22 cellular contexts compared by ENCODE assay signal in the genomic region with DNA sequence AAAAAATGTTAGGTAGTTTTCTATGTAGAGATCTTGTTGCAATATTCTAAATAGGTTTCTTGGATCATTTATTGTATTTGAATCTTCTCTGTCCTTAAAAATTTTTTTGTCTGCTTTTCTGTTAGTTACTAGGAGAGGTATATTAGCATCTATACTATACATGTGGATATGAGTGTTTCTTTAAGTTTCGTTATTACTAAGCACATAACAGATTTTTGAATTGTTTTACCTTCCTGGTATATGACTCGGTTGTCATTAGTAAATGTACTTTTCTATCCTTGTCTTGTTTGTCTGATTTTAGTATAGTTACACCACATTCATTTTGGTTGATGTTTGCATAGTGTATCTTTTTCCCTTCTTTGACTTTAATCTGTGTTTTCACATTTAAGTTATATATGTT. TPM values are rescaled to one million over a fixed set of nuclear protein-coding genes. Genes with fewer than 3 reads are reported as not detected.
DNase-seq lines count a peak whose midpoint lies in the region; ATAC-seq, FAIRE-seq and TF ChIP-seq lines count a peak whose summit lies in the region.
"Had no signal": no experiment of that assay in that cellular context is flagged by ENCODE, and none has a peak within 500 bp of the region (broad histone marks: within the 10 kb centered on the region; RNA-seq: fewer than 3 reads in every experiment).

No MANE protein-coding gene starts in this region.

- peaks cover 1% of the 10 kb centered on the region for H3K36me3 Mint-ChIP-seq in activated CD8-positive, alpha-beta T cell treated with anti-CD3 and anti-CD28 coated beads for 36 hours (ENCODE audit: low read depth)
- peaks cover 46% of the 10 kb centered on the region for H3K36me3 Mint-ChIP-seq in activated CD8-positive, alpha-beta T cell treated with anti-CD3 and anti-CD28 coated beads, Interleukin-2, amount 10 ng/mL, durations not matched to agents 7 days and 5 days (ENCODE audit: low read depth)
- H3K36me3 Mint-ChIP-seq in neural progenitor cell = no peaks in the 10 kb centered on the region

- 84 to 88% (median 88%) methylated on average over 2 of the region's 2 CpGs for WGBS in small intestine, 3 donors
- 93% methylated on average over 2 of the region's 2 CpGs for WGBS in suprapubic skin

- H3K4me3 ChIP-seq in small intestine (ENCODE audit: low read depth in 1 of 2, low read length in 2 of 2) (no peak overlapping the region), suprapubic skin (no peak overlapping the region), neural progenitor cell (no peak overlapping the region)

- peak; percentile 61 for FAIRE-seq in small intestine (lab: Jason Lieb, UNC)
- FAIRE-seq: GM12891, H1, HepG2 had no signal

- H3K9me3 ChIP-seq in small intestine (ENCODE audit: control insufficient read depth, low read depth) (no peaks in the 10 kb centered on the region), suprapubic skin (no peaks in the 10 kb centered on the region), neural progenitor cell (ENCODE audit: low read depth) (no peaks in the 10 kb centered on the region)
- H3K9me3 ChIP-seq: BE2C had no signal

- intact Hi-C loops in activated CD8-positive, alpha-beta T cell treated with anti-CD3 and anti-CD28 coated beads for 36 hours (cut with micrococcal nuclease) = no loop called here

- ATAC-seq in activated CD8-positive, alpha-beta T cell treated with anti-CD3 and anti-CD28 coated beads for 36 hours = peak; percentile 27
- ATAC-seq in activated CD8-positive, alpha-beta T cell treated with anti-CD3 and anti-CD28 coated beads, Interleukin-2, amount 10 ng/mL, durations not matched to agents 7 days and 5 days = no peak
- ATAC-seq in GM18868 (IDR thresholded peaks at IDR 0.05; ENCODE audit: unreplicated experiment) (peak; percentile 67), HG02852 (IDR thresholded peaks at IDR 0.05; ENCODE audit: unreplicated experiment) (peak; percentile 57), GM18907 (IDR thresholded peaks at IDR 0.05; ENCODE audit: unreplicated experiment) (no peak)
- ATAC-seq: HepG2 had no signal

- no peak for TF ChIP-seq POLR2A in suprapubic skin (IDR thresholded peaks at IDR 0.05)

- no peak for TF ChIP-seq EP300 in suprapubic skin (IDR thresholded peaks at IDR 0.05)

- H3K4me1 ChIP-seq in small intestine (ENCODE audit: control insufficient read depth in 2 of 2, insufficient read depth in 1 of 2, low read depth in 1 of 2, low read length in 1 of 2) = no peaks in the 10 kb centered on the region
- no peaks in the 10 kb centered on the region for H3K4me1 ChIP-seq in suprapubic skin
- H3K4me1 ChIP-seq in neural progenitor cell = no peaks in the 10 kb centered on the region
- H3K4me1 ChIP-seq: BE2C had no signal

- no peak overlapping the region for H3K27ac Mint-ChIP-seq in activated CD8-positive, alpha-beta T cell treated with anti-CD3 and anti-CD28 coated beads for 36 hours
- H3K27ac Mint-ChIP-seq in activated CD8-positive, alpha-beta T cell treated with anti-CD3 and anti-CD28 coated beads, Interleukin-2, amount 10 ng/mL, durations not matched to agents 7 days and 5 days = no peak overlapping the region
- H3K27ac Mint-ChIP-seq in neural progenitor cell = no peak overlapping the region
- H3K27ac Mint-ChIP-seq: H9 had no signal

- H3K9me3 Mint-ChIP-seq in activated CD8-positive, alpha-beta T cell treated with anti-CD3 and anti-CD28 coated beads for 36 hours = no peaks in the 10 kb centered on the region
- no peaks in the 10 kb centered on the region for H3K9me3 Mint-ChIP-seq in activated CD8-positive, alpha-beta T cell treated with anti-CD3 and anti-CD28 coated beads, Interleukin-2, amount 10 ng/mL, durations not matched to agents 7 days and 5 days (ENCODE audit: insufficient read depth)
- H3K9me3 Mint-ChIP-seq in neural progenitor cell = no peaks in the 10 kb centered on the region
- H3K9me3 Mint-ChIP-seq: CD4-positive, CD25-positive, alpha-beta regulatory T cell; CD8-positive, alpha-beta memory T cell; H9; IgD-negative memory B cell had no signal

- H3K27me3 Mint-ChIP-seq in activated CD8-positive, alpha-beta T cell treated with anti-CD3 and anti-CD28 coated beads for 36 hours = no peaks in the 10 kb centered on the region
- no peaks in the 10 kb centered on the region for H3K27me3 Mint-ChIP-seq in activated CD8-positive, alpha-beta T cell treated with anti-CD3 and anti-CD28 coated beads, Interleukin-2, amount 10 ng/mL, durations not matched to agents 7 days and 5 days (ENCODE audit: low read depth)
- no peaks in the 10 kb centered on the region for H3K27me3 Mint-ChIP-seq in neural progenitor cell (ENCODE audit: insufficient read depth, low read depth)
- H3K27me3 Mint-ChIP-seq: CD4-positive, CD25-positive, alpha-beta regulatory T cell; CD8-positive, alpha-beta memory T cell; IgD-negative memory B cell had no signal

- H3K9ac ChIP-seq in neural progenitor cell = no peak overlapping the region

- DNase-seq in activated CD8-positive, alpha-beta T cell treated with anti-CD3 and anti-CD28 coated beads for 36 hours = no peak
- no peak for DNase-seq in activated CD8-positive, alpha-beta T cell treated with anti-CD3 and anti-CD28 coated beads, Interleukin-2, amount 10 ng/mL, durations not matched to agents 7 days and 5 days
- DNase-seq in small intestine (no peak), suprapubic skin (ENCODE audit: low spot score in 2 of 2) (no peak), neural progenitor cell (ENCODE audit: low spot score) (no peak)
- DNase-seq: BE2C; C1 segment of cervical spinal cord; CD4-positive, CD25-positive, alpha-beta regulatory T cell; CD8-positive, alpha-beta memory T cell; COR-L47; DMS 273 treated with DMSO at 0.1 percent for 48 hours; DMS53; DND-41; EL; H9 had no signal

- no peaks in the 10 kb centered on the region for H3F3A ChIP-seq in neural progenitor cell (ENCODE audit: low read depth)

- TF ChIP-seq CTCF in activated CD8-positive, alpha-beta T cell treated with anti-CD3 and anti-CD28 coated beads for 36 hours (IDR thresholded peaks at IDR 0.05) = no peak
- no peak for TF ChIP-seq CTCF in suprapubic skin (IDR thresholded peaks at IDR 0.05)
- no peak for TF ChIP-seq CTCF in neural progenitor cell (IDR thresholded peaks at IDR 0.05)

- no peak overlapping the region for H3K4me2 ChIP-seq in neural progenitor cell

- H3K27me3 ChIP-seq in small intestine (ENCODE audit: control insufficient read depth in 2 of 2, insufficient read depth in 2 of 2, low read length in 2 of 2) = no peaks in the 10 kb centered on the region
- no peaks in the 10 kb centered on the region for H3K27me3 ChIP-seq in suprapubic skin
- no peaks in the 10 kb centered on the region for H3K27me3 ChIP-seq in neural progenitor cell

- H3K36me3 ChIP-seq in small intestine (ENCODE audit: control insufficient read depth in 2 of 2, insufficient read depth in 2 of 2, low read length in 2 of 2) = peaks cover 0 to 2% of the 10 kb centered on the region in 2 donors
- H3K36me3 ChIP-seq in suprapubic skin = no peaks in the 10 kb centered on the region
- no peaks in the 10 kb centered on the region for H3K36me3 ChIP-seq in neural progenitor cell
- H3K36me3 ChIP-seq: BE2C had no signal

- POLR2A ChIA-PET in activated CD8-positive, alpha-beta T cell treated with anti-CD3 and anti-CD28 coated beads for 36 hours (lab: Charles Lee) = no interaction called here
- POLR2A ChIA-PET in activated CD8-positive, alpha-beta T cell treated with anti-CD3 and anti-CD28 coated beads, Interleukin-2, amount 10 ng/mL, durations not matched to agents 7 days and 5 days (lab: Charles Lee) = no interaction called here

- no peak overlapping the region for H3K27ac ChIP-seq in small intestine (ENCODE audit: low read depth in 1 of 2, low read length in 1 of 2)
- H3K27ac ChIP-seq in suprapubic skin = no peak overlapping the region
- H3K27ac ChIP-seq in neural progenitor cell = no peak overlapping the region

- CTCF ChIA-PET in activated CD8-positive, alpha-beta T cell treated with anti-CD3 and anti-CD28 coated beads for 36 hours (lab: Charles Lee) = interaction anchor here (5.5 kb wide), 1 partner anchor 13 kb away, joined by 38 read pairs; no protein-coding TSS in a partner anchor
- CTCF ChIA-PET in activated CD8-positive, alpha-beta T cell treated with anti-CD3 and anti-CD28 coated beads, Interleukin-2, amount 10 ng/mL, durations not matched to agents 7 days and 5 days (lab: Charles Lee) = interaction anchor here (4.7 kb wide), 1 partner anchor 12 kb away, joined by 52 read pairs; no protein-coding TSS in a partner anchor

- no peaks in the 10 kb centered on the region for H3K79me2 ChIP-seq in neural progenitor cell (ENCODE audit: low read depth)

- peaks cover 4% of the 10 kb centered on the region for H3K4me1 Mint-ChIP-seq in activated CD8-positive, alpha-beta T cell treated with anti-CD3 and anti-CD28 coated beads for 36 hours (ENCODE audit: low read depth)
- H3K4me1 Mint-ChIP-seq in activated CD8-positive, alpha-beta T cell treated with anti-CD3 and anti-CD28 coated beads, Interleukin-2, amount 10 ng/mL, durations not matched to agents 7 days and 5 days (ENCODE audit: low read depth) = peaks cover 11% of the 10 kb centered on the region
- H3K4me1 Mint-ChIP-seq in neural progenitor cell = no peaks in the 10 kb centered on the region
- H3K4me1 Mint-ChIP-seq: CD8-positive, alpha-beta memory T cell; H9; IgD-negative memory B cell had no signal

- no peaks in the 10 kb centered on the region for H4K20me1 ChIP-seq in neural progenitor cell (ENCODE audit: low read depth)

- no peak overlapping the region for H2AFZ ChIP-seq in neural progenitor cell (replicated peaks)

- no peak overlapping the region for H3K4me3 Mint-ChIP-seq in activated CD8-positive, alpha-beta T cell treated with anti-CD3 and anti-CD28 coated beads for 36 hours
- H3K4me3 Mint-ChIP-seq in activated CD8-positive, alpha-beta T cell treated with anti-CD3 and anti-CD28 coated beads, Interleukin-2, amount 10 ng/mL, durations not matched to agents 7 days and 5 days = no peak overlapping the region
- H3K4me3 Mint-ChIP-seq in neural progenitor cell = no peak overlapping the region
- H3K4me3 Mint-ChIP-seq: CD4-positive, CD25-positive, alpha-beta regulatory T cell; CD8-positive, alpha-beta memory T cell; H9; IgD-negative memory B cell had no signal

RNA-seq across cellular contexts. Expression of a gene that starts 20.2 kb away (rescaled TPM):
- total RNA-seq in activated CD8-positive, alpha-beta T cell treated with anti-CD3 and anti-CD28 coated beads for 36 hours = 10 to 100 TPM; 47.4 to 50.7 TPM
- total RNA-seq in activated CD8-positive, alpha-beta T cell treated with anti-CD3 and anti-CD28 coated beads, Interleukin-2, amount 10 ng/mL, durations not matched to agents 7 days and 5 days = 10 to 100 TPM; 43.7 to 48.7 TPM
- polyA plus RNA-seq in small intestine = 10 to 100 TPM; 92.4 to 97.1 (median 95.3) TPM
- total RNA-seq in suprapubic skin (10 to 100 TPM; 52.0 to 88.9 (median 82.2) TPM), neural progenitor cell (ENCODE audit: low replicate concordance) (87.1 and 106 TPM in 2 replicates)

RNA-seq across cellular contexts. Expression of a gene that starts 46.4 kb away (rescaled TPM):
- total RNA-seq in activated CD8-positive, alpha-beta T cell treated with anti-CD3 and anti-CD28 coated beads for 36 hours = 10 to 100 TPM; 10.2 to 10.5 TPM
- total RNA-seq in activated CD8-positive, alpha-beta T cell treated with anti-CD3 and anti-CD28 coated beads, Interleukin-2, amount 10 ng/mL, durations not matched to agents 7 days and 5 days = 10 to 100 TPM; 30.2 TPM
- 1 to 10 TPM; 2.0 to 4.3 (median 2.9) TPM for polyA plus RNA-seq in small intestine
- 1 to 10 TPM; 1.1 to 2.8 (median 1.8) TPM for total RNA-seq in suprapubic skin
- 4.1 and 6.6 TPM in 2 replicates for total RNA-seq in neural progenitor cell (ENCODE audit: low replicate concordance)

Comparison
In these comparisons a context has a peak if more than half of its experiments do, and no peak if none do; other contexts are left out.
1. ATAC-seq: peak in activated CD8-positive, alpha-beta T cell treated with anti-CD3 and anti-CD28 coated beads for 36 hours (single experiment), GM18868 (single experiment) and HG02852 (single experiment); none in activated CD8-positive, alpha-beta T cell treated with anti-CD3 and anti-CD28 coated beads, Interleukin-2, amount 10 ng/mL, durations not matched to agents 7 days and 5 days (single experiment) and GM18907 (single experiment).